In genomic region chr20:44008806-44009678, GRCh38 we compare ENCODE assay signal across 20 cellular contexts.
A peak's percentile ranks its signal among the peaks of the same experiment; 100 is the strongest.
DNase-seq lines count a peak whose midpoint lies in the region; ATAC-seq, FAIRE-seq and TF ChIP-seq lines count a peak whose summit lies in the region.
"Had no signal": no experiment of that assay in that cellular context is flagged by ENCODE, and none has a peak within 500 bp of the region (broad histone marks: within the 10 kb centered on the region; RNA-seq: fewer than 3 reads in every experiment).

No MANE protein-coding gene starts in this region.

- peak; percentile 31 for ATAC-seq in Right ventricle myocardium superior (ENCODE audit: poor library complexity)
- ATAC-seq: natural killer cell treated with Interleukin-12 subunit alpha and Interleukin-12 subunit beta and Interleukin-15 and Interleukin-18, amount 100 ng/mL, for 72 hours had no signal

- FAIRE-seq in urothelium cell line (lab: Jason Lieb, UNC): peak; percentile 42

- H3K4me3 ChIP-seq in epithelial cell of esophagus (ENCODE audit: low read length): no peak overlapping the region
- H3K4me3 ChIP-seq: sigmoid colon, tibial nerve had no signal

- DNase-seq in Right ventricle myocardium superior (no peak), cardiac septum (ENCODE audit: low spot score) (no peak), NCI-H526 treated with DMSO at 0.1 percent for 48 hours (lab: John Stamatoyannopoulos, UW) (peak; percentile 54), epithelial cell of esophagus (ENCODE audit: low read depth) (peak; percentile 45), urothelium cell line (ENCODE audit: low spot score) (no peak), EL (no peak), UCSD-AML1 (lab: John Stamatoyannopoulos, UW; ENCODE audit: unreplicated experiment) (no peak)
- no peak for DNase-seq in activated CD4-positive, alpha-beta T cell treated with anti-CD3 and anti-CD28 coated beads, Interleukin-2, amount 50 U/mL, for 4 hours
- DNase-seq: activated CD4-positive, alpha-beta T cell treated with anti-CD3 and anti-CD28 coated beads, Interleukin-2, amount 10 ng/mL, durations not matched to agents 24 days and 14 days; activated naive CD8-positive, alpha-beta T cell treated with anti-CD3 and anti-CD28 coated beads, Interleukin-2, amount 10 ng/mL, durations not matched to agents 7 days and 5 days; CD4-positive, alpha-beta T cell; DND-41; H7; NCI-H1092; NCI-H226; NK-92 treated with Interleukin-12 subunit alpha and Interleukin-12 subunit beta, amount 100 ng/mL, for 24 hours; sigmoid colon; stimulated activated naive CD4-positive, alpha-beta T cell had no signal

- TF ChIP-seq CTCF in epithelial cell of esophagus (IDR thresholded peaks at IDR 0.05; ENCODE audit: insufficient read depth, low read depth, low read length, missing control alignments): no peak

- intact Hi-C loops in Right ventricle myocardium superior (cut with DNase I): no loop called here
- intact Hi-C loops in cardiac septum (cut with DNase I): no loop called here

Comparison
In these comparisons a context has a peak if more than half of its experiments do, and no peak if none do; other contexts are left out.
1. DNase-seq: peak in NCI-H526 treated with DMSO at 0.1 percent for 48 hours (single experiment) and epithelial cell of esophagus (single experiment); none in Right ventricle myocardium superior (single experiment), cardiac septum (single experiment), urothelium cell line (single experiment), activated CD4-positive, alpha-beta T cell treated with anti-CD3 and anti-CD28 coated beads, Interleukin-2, amount 50 U/mL, for 4 hours (0 of 2), EL (single experiment) and UCSD-AML1 (single experiment).